ENCODE assay signal across 8 cellular contexts in genomic region chr7:42843209-42843800, GRCh38.
DNase-seq lines count a peak whose midpoint lies in the region; ATAC-seq and TF ChIP-seq lines count a peak whose summit lies in the region.

No MANE protein-coding gene starts in this region.

- H3F3A ChIP-seq in GM23248 (ENCODE audit: insufficient read depth) = no peaks in the 10 kb centered on the region

- no peak overlapping the region for H3K9ac ChIP-seq in GM23248

- TF ChIP-seq CTCF in brain microvascular endothelial cell (IDR thresholded peaks at IDR 0.05; ENCODE audit: low read depth, low read length, missing control alignments) (peak; percentile 75), tibial nerve (IDR thresholded peaks at IDR 0.05) (peak; percentile 30 to 63 (median 43))

- H2AFZ ChIP-seq in GM23248 = peak overlapping the region; percentile 69

- H3K4me3 ChIP-seq in GM23248 = peak overlapping the region; percentile 67
- H3K4me3 ChIP-seq in brain microvascular endothelial cell (ENCODE audit: low read depth, low read length) = peak overlapping the region; percentile 39
- H3K4me3 ChIP-seq in tibial nerve = peak overlapping the region in 1 of 4 donors; percentile 16

- peak; percentile 75 for DNase-seq in DMS53 (lab: John Stamatoyannopoulos, UW)
- peak; percentile 76 for DNase-seq in GM23248
- DNase-seq in NCI-H2227 (lab: John Stamatoyannopoulos, UW; ENCODE audit: unreplicated experiment) = peak; percentile 62
- DNase-seq in brain microvascular endothelial cell = peak; percentile 44
- no peak for DNase-seq in left lobe of liver (ENCODE audit: low spot score)
- peak in 1 of 2 donors; percentile 13 for DNase-seq in tibial nerve (ENCODE audit: low spot score in 2 of 2)
- DNase-seq in MV-4-11 (lab: John Stamatoyannopoulos, UW) = no peak

- no peaks in the 10 kb centered on the region; the same call in 1 of the 2 replicates for H3K27me3 ChIP-seq in GM23248 (replicated peaks; ENCODE audit: insufficient read depth)
- H3K27me3 ChIP-seq in brain microvascular endothelial cell (replicated peaks) = no peaks in the 10 kb centered on the region
- H3K27me3 ChIP-seq in tibial nerve = no peaks in the 10 kb centered on the region

- no peaks in the 10 kb centered on the region for H3K9me2 ChIP-seq in GM23248 (ENCODE audit: insufficient read depth)

- H3K36me3 ChIP-seq in GM23248 (ENCODE audit: low read depth) (no peaks in the 10 kb centered on the region), brain microvascular endothelial cell (replicated peaks) (no peaks in the 10 kb centered on the region), tibial nerve (no peaks in the 10 kb centered on the region)

- H3K9me3 ChIP-seq in GM23248 (ENCODE audit: low read depth) (no peaks in the 10 kb centered on the region), tibial nerve (no peaks in the 10 kb centered on the region)

- H3K4me2 ChIP-seq in GM23248 (ENCODE audit: unreplicated experiment) = peak overlapping the region; percentile 79

- in situ Hi-C loops in GM23248 (cut with MboI) (loop anchor here (25.0 kb wide), 1 partner anchor 606 kb away; the partner anchor contains the start of gene GLI3), brain microvascular endothelial cell (cut with HindIII; ENCODE audit: low pct_ligation_motif_present, low sequenced_read_pairs) (no loop called here)

- 14 to 15% methylated on average over 12 of the region's 12 CpGs for WGBS in GM23248 (ENCODE audit: low coverage in 1 of 2, low lambda C conversion rate in 2 of 2, missing lambda C conversion rate in 2 of 2), 2 experiments
- WGBS in tibial nerve, 2 donors = 21 to 36% methylated on average over 12 of the region's 12 CpGs

- H3K27ac ChIP-seq in GM23248 (no peak overlapping the region), brain microvascular endothelial cell (no peak overlapping the region), tibial nerve (no peak overlapping the region)

- H4K20me1 ChIP-seq in GM23248 (ENCODE audit: insufficient read depth) = no peaks in the 10 kb centered on the region

- no peak for TF ChIP-seq POLR2A in tibial nerve (IDR thresholded peaks at IDR 0.05)

- H3K4me1 ChIP-seq in GM23248 (ENCODE audit: insufficient read depth) (peaks cover 8% of the 10 kb centered on the region; the same call in 1 of the 2 replicates), tibial nerve (no peaks in the 10 kb centered on the region)

- peak; percentile 87 for ATAC-seq in left lobe of liver
- ATAC-seq in GM18520 (IDR thresholded peaks at IDR 0.05; ENCODE audit: unreplicated experiment) = no peak

- no peaks in the 10 kb centered on the region for H3K79me2 ChIP-seq in GM23248 (ENCODE audit: insufficient read depth)

- TF ChIP-seq EP300 in tibial nerve (IDR thresholded peaks at IDR 0.05) = no peak

Comparison
In these comparisons a context has a peak if more than half of its experiments do, and no peak if none do; other contexts are left out.
1. DNase-seq: peak in DMS53 (single experiment), GM23248 (single experiment), NCI-H2227 (single experiment) and brain microvascular endothelial cell (single experiment); none in left lobe of liver (single experiment) and MV-4-11 (single experiment).